In the genomic region with DNA sequence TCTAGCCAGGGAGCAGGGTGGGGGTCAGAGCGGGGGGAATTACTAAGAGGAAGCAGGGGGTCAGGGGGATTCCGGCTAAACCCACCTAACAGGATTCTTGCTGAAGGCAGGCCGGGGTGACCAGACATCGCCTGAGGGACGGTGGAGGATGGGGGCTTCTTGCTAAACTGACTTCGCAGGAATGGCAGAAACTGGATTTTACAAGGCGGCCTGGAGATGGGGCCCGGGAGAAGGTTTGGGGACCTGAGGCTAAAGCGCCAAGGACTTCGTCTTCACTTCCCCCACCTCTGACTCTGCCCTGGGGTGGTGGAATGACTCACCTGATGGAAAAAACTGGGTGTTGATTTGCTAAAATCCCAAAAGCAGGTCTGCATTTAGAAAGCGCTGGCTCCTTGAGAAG, we compare ENCODE assay signal across 22 cellular contexts. TPM values are rescaled to one million over a fixed set of nuclear protein-coding genes. Genes with fewer than 3 reads are reported as not detected.
"Had no signal": no experiment of that assay in that cellular context is flagged by ENCODE, and none has a peak within 500 bp of the region (broad histone marks: within the 10 kb centered on the region; RNA-seq: fewer than 3 reads in every experiment).

No MANE protein-coding gene starts in this region.

- DNase-seq: activated CD4-positive, alpha-beta T cell treated with anti-CD3 and anti-CD28 coated beads, Interleukin-2, amount 50 U/mL, for 1 hour; activated CD8-positive, alpha-beta memory T cell treated with anti-CD3 and anti-CD28 coated beads, Interleukin-2, amount 50 U/mL, for 48 hours; activated naive CD4-positive, alpha-beta T cell treated with Interleukin-2 at 50 U/mL for 16 hours; activated T-cell treated with anti-CD3 and anti-CD28 coated beads, Interleukin-2, amount 50 U/mL, for 4 hours; body of pancreas; effector CD8-positive, alpha-beta T cell; foreskin melanocyte; glutamatergic neuron; left cardiac atrium; mesenchymal stem cell; naive B cell; psoas muscle; SK-N-SH; stimulated activated CD4-positive, alpha-beta T cell treated with anti-CD3 and anti-CD28 coated beads, Interleukin-4, amount 100 ng/mL, for 4 hours; stimulated activated naive CD8-positive, alpha-beta T cell treated with anti-CD3 and anti-CD28 coated beads, Interleukin-15, Interleukin-2, amounts not matched to agents 100 U/mL and 50 U/mL, for 24 hours had no signal

- H3K27me3 ChIP-seq: body of pancreas, neutrophil, pancreas, right atrium auricular region had no signal

- H3K4me3 ChIP-seq: body of pancreas, pancreas, psoas muscle, right atrium auricular region had no signal

- ATAC-seq: activated CD4-positive, CD25-positive, alpha-beta regulatory T cell treated with anti-CD3 and anti-CD28 coated beads, Interleukin-2, amount 50 U/mL, for 24 hours; activated T-cell treated with anti-CD3 and anti-CD28 coated beads, Interleukin-2, amount 50 U/mL, for 4 hours; left cardiac atrium; psoas muscle; stimulated activated naive CD8-positive, alpha-beta T cell treated with anti-CD3 and anti-CD28 coated beads, Interleukin-15, Interleukin-2, amounts not matched to agents 100 U/mL and 50 U/mL, for 24 hours had no signal

- H3K4me3 Mint-ChIP-seq: activated T-cell treated with anti-CD3 and anti-CD28 coated beads, Interleukin-2, amount 50 U/mL, for 4 hours had no signal

- H3K27ac ChIP-seq: neutrophil, psoas muscle, right atrium auricular region, VCaP had no signal

- H3K4me1 Mint-ChIP-seq: naive B cell had no signal

RNA-seq across cellular contexts. Expression of gene CEP295NL, which starts 53.3 kb away (rescaled TPM):
- total RNA-seq: activated CD8-positive, alpha-beta memory T cell treated with anti-CD3 and anti-CD28 coated beads for 36 hours; activated T-cell treated with anti-CD3 and anti-CD28 coated beads, Interleukin-2, amount 50 U/mL, for 4 hours; T-helper 2 cell treated with Interferon-gamma antibody and Interleukin-4, amounts not matched to agents 100 ng/mL and 5 ng/mL, for 36 hours had no signal
